In genomic region chr7:64887756-64888508, GRCh38 we compare ENCODE assay signal across 8 cellular contexts. TPM values are rescaled to one million over a fixed set of nuclear protein-coding genes. Genes with fewer than 3 reads are reported as not detected.
DNase-seq lines count a peak whose midpoint lies in the region; ATAC-seq and TF ChIP-seq lines count a peak whose summit lies in the region.

No MANE protein-coding gene starts in this region.

- peaks cover 14% of the 10 kb centered on the region for H3K4me1 Mint-ChIP-seq in activated CD4-positive, alpha-beta T cell treated with anti-CD3 and anti-CD28 coated beads for 36 hours
- peaks cover 16% of the 10 kb centered on the region for H3K4me1 Mint-ChIP-seq in activated CD8-positive, alpha-beta T cell treated with anti-CD3 and anti-CD28 coated beads for 36 hours (ENCODE audit: low read depth)
- peaks cover 6% of the 10 kb centered on the region for H3K4me1 Mint-ChIP-seq in nephron

- H3K9me3 ChIP-seq in upper lobe of right lung: no peaks in the 10 kb centered on the region

- peak; percentile 62 for ATAC-seq in activated CD4-positive, alpha-beta T cell treated with anti-CD3 and anti-CD28 coated beads for 36 hours
- ATAC-seq in activated CD8-positive, alpha-beta T cell treated with anti-CD3 and anti-CD28 coated beads for 36 hours: peak; percentile 87
- ATAC-seq in upper lobe of right lung (peak; percentile 76), GM19455 (IDR thresholded peaks at IDR 0.05; ENCODE audit: unreplicated experiment) (no peak)

- intact Hi-C loops in activated CD4-positive, alpha-beta T cell treated with anti-CD3 and anti-CD28 coated beads for 36 hours (cut with DNase I, micrococcal nuclease): loop anchor here (2.0 to 10.0 kb wide), 4 partner anchors 15 to 986 kb away; partner anchors contain the start of gene ZNF273 (in 1 of the 2)
- intact Hi-C loops in activated CD8-positive, alpha-beta T cell treated with anti-CD3 and anti-CD28 coated beads for 36 hours (cut with micrococcal nuclease): no loop called here
- intact Hi-C loops in upper lobe of right lung (cut with DNase I): no loop called here

- H3K27ac Mint-ChIP-seq in activated CD4-positive, alpha-beta T cell treated with anti-CD3 and anti-CD28 coated beads for 36 hours: no peak overlapping the region
- peak overlapping the region; percentile 43 for H3K27ac Mint-ChIP-seq in activated CD8-positive, alpha-beta T cell treated with anti-CD3 and anti-CD28 coated beads for 36 hours
- no peak overlapping the region for H3K27ac Mint-ChIP-seq in nephron

- CTCF ChIA-PET in activated CD4-positive, alpha-beta T cell treated with anti-CD3 and anti-CD28 coated beads for 36 hours (lab: Charles Lee): interaction anchor here (0.6 to 0.9 kb wide), 5 partner anchors 9 to 62 kb away, joined by 3 to 5 read pairs (median 3); partner anchors contain the start of gene ZNF273
- CTCF ChIA-PET in activated CD8-positive, alpha-beta T cell treated with anti-CD3 and anti-CD28 coated beads for 36 hours (lab: Charles Lee): interaction anchor here (0.5 to 1.2 kb wide), 15 partner anchors 9 to 419 kb away, joined by 3 to 8 read pairs (median 3); partner anchors contain the start of gene ZNF273

- peaks cover 52% of the 10 kb centered on the region for H3K27me3 Mint-ChIP-seq in activated CD4-positive, alpha-beta T cell treated with anti-CD3 and anti-CD28 coated beads for 36 hours
- peaks cover 51% of the 10 kb centered on the region for H3K27me3 Mint-ChIP-seq in activated CD8-positive, alpha-beta T cell treated with anti-CD3 and anti-CD28 coated beads for 36 hours
- H3K27me3 Mint-ChIP-seq in nephron (ENCODE audit: low read depth): peaks cover 81% of the 10 kb centered on the region

- H3K4me1 ChIP-seq in upper lobe of right lung: peaks cover 9% of the 10 kb centered on the region

- DNase-seq in activated CD4-positive, alpha-beta T cell treated with anti-CD3 and anti-CD28 coated beads for 36 hours: peak; percentile 69
- no peak for DNase-seq in activated CD4-positive, alpha-beta T cell treated with anti-CD3 and anti-CD28 coated beads for 1 hour
- DNase-seq in activated CD8-positive, alpha-beta T cell treated with anti-CD3 and anti-CD28 coated beads for 36 hours: peak; percentile 75
- DNase-seq in fibroblast of villous mesenchyme (ENCODE audit: low read depth) (no peak), upper lobe of right lung (peak; percentile 77), amniotic stem cell (lab: John Stamatoyannopoulos, UW) (no peak)

- H3K36me3 Mint-ChIP-seq in activated CD4-positive, alpha-beta T cell treated with anti-CD3 and anti-CD28 coated beads for 36 hours (ENCODE audit: low read depth): no peaks in the 10 kb centered on the region
- H3K36me3 Mint-ChIP-seq in activated CD8-positive, alpha-beta T cell treated with anti-CD3 and anti-CD28 coated beads for 36 hours (ENCODE audit: low read depth): no peaks in the 10 kb centered on the region
- no peaks in the 10 kb centered on the region for H3K36me3 Mint-ChIP-seq in nephron (ENCODE audit: low read depth)

- H3K4me3 ChIP-seq in fibroblast of villous mesenchyme (ENCODE audit: low read depth, low read length) (peak overlapping the region; percentile 10), upper lobe of right lung (peak overlapping the region; percentile 60)

- peaks cover 23% of the 10 kb centered on the region for H3K27me3 ChIP-seq in upper lobe of right lung

- H3K27ac ChIP-seq in upper lobe of right lung: no peak overlapping the region

- no peaks in the 10 kb centered on the region for H3K36me3 ChIP-seq in upper lobe of right lung

- TF ChIP-seq CTCF in activated CD8-positive, alpha-beta T cell treated with anti-CD3 and anti-CD28 coated beads for 36 hours (IDR thresholded peaks at IDR 0.05): peak; percentile 70
- TF ChIP-seq CTCF in fibroblast of villous mesenchyme (IDR thresholded peaks at IDR 0.05; ENCODE audit: insufficient read depth, low read depth, low read length) (peak; percentile 35), nephron (IDR thresholded peaks at IDR 0.05; ENCODE audit: unreplicated experiment in 3 of 3) (peak in 1 of 3 experiments; percentile 10), upper lobe of right lung (IDR thresholded peaks at IDR 0.05) (peak; percentile 53)

- H3K9me3 Mint-ChIP-seq in activated CD4-positive, alpha-beta T cell treated with anti-CD3 and anti-CD28 coated beads for 36 hours (ENCODE audit: low read depth): peaks cover 2% of the 10 kb centered on the region
- H3K9me3 Mint-ChIP-seq in activated CD8-positive, alpha-beta T cell treated with anti-CD3 and anti-CD28 coated beads for 36 hours: no peaks in the 10 kb centered on the region
- H3K9me3 Mint-ChIP-seq in nephron: peaks cover 12% of the 10 kb centered on the region

- POLR2A ChIA-PET in activated CD4-positive, alpha-beta T cell treated with anti-CD3 and anti-CD28 coated beads for 36 hours (lab: Charles Lee): no interaction called here
- POLR2A ChIA-PET in activated CD8-positive, alpha-beta T cell treated with anti-CD3 and anti-CD28 coated beads for 36 hours (lab: Charles Lee): interaction anchor here (1.1 to 1.8 kb wide), 2 partner anchors 15 to 118 kb away, joined by 3 to 8 read pairs; partner anchors contain the start of genes ERV3-1 and ZNF273

- H3K4me3 Mint-ChIP-seq in activated CD4-positive, alpha-beta T cell treated with anti-CD3 and anti-CD28 coated beads for 36 hours: peak overlapping the region; percentile 74
- H3K4me3 Mint-ChIP-seq in activated CD8-positive, alpha-beta T cell treated with anti-CD3 and anti-CD28 coated beads for 36 hours: peak overlapping the region; percentile 78
- peak overlapping the region; percentile 78 to 83 (median 82) for H3K4me3 Mint-ChIP-seq in nephron

RNA-seq across cellular contexts. Expression of gene ZNF273, which starts 15.1 kb away (rescaled TPM):
- 10 to 100 TPM; 12.5 to 13.3 TPM for total RNA-seq in activated CD4-positive, alpha-beta T cell treated with anti-CD3 and anti-CD28 coated beads for 36 hours
- 10 to 100 TPM; 11.3 to 11.9 TPM for total RNA-seq in activated CD8-positive, alpha-beta T cell treated with anti-CD3 and anti-CD28 coated beads for 36 hours
- total RNA-seq in fibroblast of villous mesenchyme: 1.3 and 3.9 TPM in 2 replicates
- 2.3 TPM for total RNA-seq in upper lobe of right lung

Comparison
In these comparisons a context has a peak if more than half of its experiments do, and no peak if none do; other contexts are left out.
1. DNase-seq: peak in activated CD4-positive, alpha-beta T cell treated with anti-CD3 and anti-CD28 coated beads for 36 hours (single experiment), activated CD8-positive, alpha-beta T cell treated with anti-CD3 and anti-CD28 coated beads for 36 hours (single experiment) and upper lobe of right lung (single experiment); none in activated CD4-positive, alpha-beta T cell treated with anti-CD3 and anti-CD28 coated beads for 1 hour (single experiment), fibroblast of villous mesenchyme (single experiment) and amniotic stem cell (single experiment).
2. intact Hi-C loops: an anchor here in activated CD4-positive, alpha-beta T cell treated with anti-CD3 and anti-CD28 coated beads for 36 hours (2.0 to 10.0 kb wide); none called in activated CD8-positive, alpha-beta T cell treated with anti-CD3 and anti-CD28 coated beads for 36 hours and upper lobe of right lung.
3. Peak in every context shown above with its lines, with median percentiles within 50 percentile points of each other: H3K4me3 Mint-ChIP-seq.